In genomic region chr10:77836299-77836820, GRCh38 we compare ENCODE assay signal across 1 cellular context.
TF ChIP-seq lines count a peak whose summit lies in the region.

No MANE protein-coding gene starts in this region.

TF ChIP-seq in K562, 482 proteins besides CTCF, POLR2A, EP300 and RAD21 (continued from another document and continues in another):
- TF ChIP-seq FOXP1 (CRISPR knock-in tag; IDR thresholded peaks at IDR 0.05) (peak; percentile 80; the same call in 1 of the 2 replicates), E2F6 (IDR thresholded peaks at IDR 0.05; ENCODE audit: borderline replicate concordance in 1 of 2, extremely low read depth in 1 of 2, insufficient read depth in 1 of 2, insufficient read length in 1 of 2, low read depth in 1 of 2, low read length in 1 of 2, poor library complexity in 1 of 2, severe bottlenecking in 1 of 2) (peak in 1 of 2 experiments; percentile 43), ZFP36 (IDR thresholded peaks at IDR 0.05; ENCODE audit: low read depth, low read length, partially characterized antibody) (no peak), KDM5B (IDR thresholded peaks at IDR 0.05; ENCODE audit: insufficient replicate concordance, low read depth, low read length) (peak; percentile 37), FOXP4 (CRISPR knock-in tag; IDR thresholded peaks at IDR 0.05; ENCODE audit: borderline replicate concordance) (peak; percentile 17; the same call in 1 of the 2 replicates), HDAC1 (IDR thresholded peaks at IDR 0.05) (peak in 1 of 2 experiments; percentile 72; a peak in 2 of 4 replicates), VEZF1 (CRISPR knock-in tag; IDR thresholded peaks at IDR 0.05) (peak; percentile 33; the same call in 1 of the 2 replicates), MEF2A (IDR thresholded peaks at IDR 0.05; ENCODE audit: control insufficient read depth, low read depth, low read length) (0 out of 2 replicates have a peak, but pooled peaks have one; percentile 26), PHF8 (IDR thresholded peaks at IDR 0.05; ENCODE audit: borderline replicate concordance, low read length) (peak; percentile 38; the same call in 1 of the 2 replicates), NFE2 (IDR thresholded peaks at IDR 0.05; ENCODE audit: low read depth) (peak; percentile 83), NR2C2 (CRISPR knock-in tag; IDR thresholded peaks at IDR 0.05) (no peak), NR2C2 (tag; IDR thresholded peaks at IDR 0.05) (peak; percentile 55; the same call in 1 of the 2 replicates), ZKSCAN1 (IDR thresholded peaks at IDR 0.05; ENCODE audit: low read depth, low read length) (peak; percentile 37; the same call in 1 of the 2 replicates), SMARCA4 (IDR thresholded peaks at IDR 0.05) (peak; percentile 68), C11orf30 (IDR thresholded peaks at IDR 0.05; ENCODE audit: low read depth) (peak; percentile 87), FOXK2 (conservative IDR thresholded peaks at IDR 0.05 in 1 of 2, IDR thresholded peaks at IDR 0.05 in 1 of 2; ENCODE audit: low read depth in 2 of 2) (peak; percentile 94 to 95), ZBTB2 (IDR thresholded peaks at IDR 0.05) (peak; percentile 25; the same call in 1 of the 2 replicates), MCM7 (IDR thresholded peaks at IDR 0.05) (no peak), MEIS2 (IDR thresholded peaks at IDR 0.05; ENCODE audit: partially characterized antibody) (peak; percentile 80), MAX (CRISPR knock-in tag; IDR thresholded peaks at IDR 0.05) (peak; percentile 54), RBBP5 (IDR thresholded peaks at IDR 0.05; ENCODE audit: borderline replicate concordance, insufficient read depth, low read length, poor library complexity, severe bottlenecking) (peak; percentile 47), ZBTB40 (IDR thresholded peaks at IDR 0.05) (peak; percentile 79), ZBTB40 (CRISPR knock-in tag; IDR thresholded peaks at IDR 0.05) (no peak), POLR2B (IDR thresholded peaks at IDR 0.05; ENCODE audit: low read depth, partially characterized antibody) (peak; percentile 72), EP400 (IDR thresholded peaks at IDR 0.05) (peak; percentile 56), FOXK1 (CRISPR knock-in tag; IDR thresholded peaks at IDR 0.05; ENCODE audit: borderline replicate concordance) (0 out of 2 replicates have a peak, but pooled peaks have one; percentile 38), CTBP1 (IDR thresholded peaks at IDR 0.05; ENCODE audit: borderline replicate concordance) (peak; percentile 34; the same call in 1 of the 2 replicates), ZNF134 (CRISPR knock-in tag; conservative IDR thresholded peaks at IDR 0.05) (no peak), LCOR (CRISPR knock-in tag; IDR thresholded peaks at IDR 0.05) (0 out of 2 replicates have a peak, but pooled peaks have one; percentile 38), BACH1 (tag; IDR thresholded peaks at IDR 0.05) (0 out of 2 replicates have a peak, but pooled peaks have one; percentile 16), ZNF316 (IDR thresholded peaks at IDR 0.05) (peak; percentile 80), ZNF592 (IDR thresholded peaks at IDR 0.05) (0 out of 2 replicates have a peak, but pooled peaks have one; percentile 64), TEAD1 (CRISPR knock-in tag; IDR thresholded peaks at IDR 0.05) (peak in 1 of 2 experiments; percentile 61; a peak in 1 of 4 replicates), SUPT5H (IDR thresholded peaks at IDR 0.05) (peak; percentile 83), ZEB2 (IDR thresholded peaks at IDR 0.05) (peak; percentile 57; the same call in 1 of the 2 replicates), KDM4B (IDR thresholded peaks at IDR 0.05; ENCODE audit: borderline replicate concordance in 2 of 2, low read depth in 1 of 2) (no peak), ZNF175 (CRISPR knock-in tag; IDR thresholded peaks at IDR 0.05; ENCODE audit: low read depth) (peak; percentile 47; the same call in 1 of the 2 replicates), CBFA2T2 (conservative IDR thresholded peaks at IDR 0.05) (0 out of 2 replicates have a peak, but pooled peaks have one; percentile 41), THRAP3 (IDR thresholded peaks at IDR 0.05; ENCODE audit: borderline replicate concordance) (no peak), E2F5 (CRISPR knock-in tag; IDR thresholded peaks at IDR 0.05) (no peak), NCOA6 (IDR thresholded peaks at IDR 0.05) (no peak), PHB2 (IDR thresholded peaks at IDR 0.05; ENCODE audit: low read depth) (no peak), DPF2 (IDR thresholded peaks at IDR 0.05) (peak; percentile 79)
